ENCODE assay signal across 26 cellular contexts in the genomic region with DNA sequence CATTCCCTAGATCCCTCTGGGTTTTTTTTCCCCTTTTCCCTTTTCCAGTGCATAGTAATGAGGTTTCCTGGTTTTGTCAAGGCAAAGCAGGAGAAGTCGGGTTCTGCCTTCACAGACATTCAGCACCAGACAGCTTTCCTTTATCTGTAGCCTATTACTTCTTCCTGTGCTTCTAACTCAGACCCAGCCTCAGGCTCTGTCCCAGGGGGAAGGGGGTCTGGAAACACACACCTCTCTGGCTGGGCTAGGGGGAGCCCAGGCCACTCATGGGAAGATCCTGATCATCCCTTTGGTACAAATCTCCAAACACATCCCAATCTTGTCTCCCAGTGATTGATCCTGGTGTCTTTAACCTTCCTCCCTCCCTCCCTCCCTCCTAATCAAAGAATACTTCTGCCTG.
"Had no signal": no experiment of that assay in that cellular context is flagged by ENCODE, and none has a peak within 500 bp of the region (broad histone marks: within the 10 kb centered on the region; RNA-seq: fewer than 3 reads in every experiment).

No MANE protein-coding gene starts in this region.

- H3K9me3 Mint-ChIP-seq: naive thymus-derived CD8-positive, alpha-beta T cell; nephron; neural crest cell; stimulated activated effector memory CD8-positive, alpha-beta T cell treated with anti-CD3 and anti-CD28 coated beads, Interleukin-12 subunit alpha, Interleukin-12 subunit beta, amount 100 ng/mL, for 72 hours; stimulated activated naive CD8-positive, alpha-beta T cell treated with anti-CD3 and anti-CD28 coated beads, Interleukin-15, Interleukin-2, amounts not matched to agents 100 ng/mL and 50 ng/mL, for 24 hours; type B pancreatic cell had no signal

- H3K27ac ChIP-seq: left ventricle myocardium inferior, neutrophil, ovary, suprapubic skin, thoracic aorta, tibial artery, vagina had no signal

- H3K36me3 Mint-ChIP-seq: immature natural killer cell; naive thymus-derived CD8-positive, alpha-beta T cell; stimulated activated effector memory CD8-positive, alpha-beta T cell treated with anti-CD3 and anti-CD28 coated beads, Interleukin-12 subunit alpha, Interleukin-12 subunit beta, amount 100 ng/mL, for 72 hours; type B pancreatic cell had no signal

- H3K4me3 Mint-ChIP-seq: immature natural killer cell; naive thymus-derived CD8-positive, alpha-beta T cell; nephron; neural crest cell; stimulated activated effector memory CD8-positive, alpha-beta T cell treated with anti-CD3 and anti-CD28 coated beads, Interleukin-12 subunit alpha, Interleukin-12 subunit beta, amount 100 ng/mL, for 72 hours; stimulated activated naive CD8-positive, alpha-beta T cell treated with anti-CD3 and anti-CD28 coated beads, Interleukin-15, Interleukin-2, amounts not matched to agents 100 ng/mL and 50 ng/mL, for 24 hours; type B pancreatic cell had no signal

- ATAC-seq: naive thymus-derived CD8-positive, alpha-beta T cell; right cardiac atrium; sciatic nerve; stimulated activated effector memory CD8-positive, alpha-beta T cell treated with anti-CD3 and anti-CD28 coated beads, Interleukin-12 subunit alpha, Interleukin-12 subunit beta, amount 100 ng/mL, for 72 hours had no signal

- H3K36me3 ChIP-seq: left ventricle myocardium inferior, neutrophil, ovary, suprapubic skin, thoracic aorta, tibial artery, vagina had no signal

- H3K9me3 ChIP-seq: left ventricle myocardium inferior, neutrophil, ovary, suprapubic skin, thoracic aorta, tibial artery, vagina had no signal

- H3K4me1 Mint-ChIP-seq: immature natural killer cell; naive thymus-derived CD8-positive, alpha-beta T cell; neural crest cell; stimulated activated effector memory CD8-positive, alpha-beta T cell treated with anti-CD3 and anti-CD28 coated beads, Interleukin-12 subunit alpha, Interleukin-12 subunit beta, amount 100 ng/mL, for 72 hours had no signal

- DNase-seq: head of caudate nucleus; hippocampal formation; immature natural killer cell; left ventricle myocardium inferior; mesendoderm; midbrain; naive thymus-derived CD8-positive, alpha-beta T cell; occipital lobe; ovary; right cardiac atrium; stimulated activated CD4-positive, alpha-beta T cell treated with anti-CD3 and anti-CD28 coated beads, Interleukin-4, amount 100 ng/mL, for 24 hours; stimulated activated naive CD4-positive, alpha-beta T cell; tibial artery had no signal

- H3K27me3 Mint-ChIP-seq: progenitor cell of endocrine pancreas, type B pancreatic cell had no signal

- H3K27ac Mint-ChIP-seq: immature natural killer cell; naive thymus-derived CD8-positive, alpha-beta T cell; nephron; progenitor cell of endocrine pancreas; stimulated activated effector memory CD8-positive, alpha-beta T cell treated with anti-CD3 and anti-CD28 coated beads, Interleukin-12 subunit alpha, Interleukin-12 subunit beta, amount 100 ng/mL, for 72 hours; stimulated activated naive CD8-positive, alpha-beta T cell treated with anti-CD3 and anti-CD28 coated beads, Interleukin-15, Interleukin-2, amounts not matched to agents 100 ng/mL and 50 ng/mL, for 24 hours; type B pancreatic cell had no signal

- H3K4me1 ChIP-seq: left ventricle myocardium inferior, suprapubic skin, vagina had no signal

- H3K4me3 ChIP-seq: left ventricle myocardium inferior, lung, ovary, skin epidermis, suprapubic skin, thoracic aorta, tibial artery, vagina had no signal

- H3K27me3 ChIP-seq: neutrophil, ovary, suprapubic skin, tibial artery, vagina had no signal
